In genomic region chr11:5129457-5129877, GRCh38 we compare ENCODE assay signal across 36 cellular contexts. TPM values are rescaled to one million over a fixed set of nuclear protein-coding genes. Genes with fewer than 3 reads are reported as not detected.
DNase-seq lines count a peak whose midpoint lies in the region; ATAC-seq and TF ChIP-seq lines count a peak whose summit lies in the region.
"Had no signal": no experiment of that assay in that cellular context is flagged by ENCODE, and none has a peak within 500 bp of the region (broad histone marks: within the 10 kb centered on the region; RNA-seq: fewer than 3 reads in every experiment).

No MANE protein-coding gene starts in this region.

- H3K4me3 Mint-ChIP-seq in CD8-positive, alpha-beta memory T cell = no peak overlapping the region
- H3K4me3 Mint-ChIP-seq: activated naive CD8-positive, alpha-beta T cell treated with anti-CD3 and anti-CD28 coated beads for 36 hours; activated T-cell treated with anti-CD3 and anti-CD28 coated beads, Interleukin-2, amount 50 U/mL, for 24 hours; CD4-positive, alpha-beta memory T cell; central memory CD8-positive, alpha-beta T cell; memory B cell; stimulated activated memory B cell treated with anti-CD40 and anti-IgM and Interleukin-4, amounts not matched to agents 10 μg/mL and 1 μg/mL and 100 μg/mL, for 72 hours; T-cell had no signal

- H3K4me1 Mint-ChIP-seq in CD8-positive, alpha-beta memory T cell = no peaks in the 10 kb centered on the region
- H3K4me1 Mint-ChIP-seq: activated naive CD8-positive, alpha-beta T cell treated with anti-CD3 and anti-CD28 coated beads for 36 hours; CD4-positive, alpha-beta memory T cell; central memory CD8-positive, alpha-beta T cell; memory B cell; stimulated activated memory B cell treated with anti-CD40 and anti-IgM and Interleukin-4, amounts not matched to agents 10 μg/mL and 1 μg/mL and 100 μg/mL, for 72 hours; T-cell had no signal

- H3K9me3 Mint-ChIP-seq in CD8-positive, alpha-beta memory T cell = no peaks in the 10 kb centered on the region
- H3K9me3 Mint-ChIP-seq: activated naive CD8-positive, alpha-beta T cell treated with anti-CD3 and anti-CD28 coated beads for 36 hours; activated T-cell treated with anti-CD3 and anti-CD28 coated beads, Interleukin-2, amount 50 U/mL, for 24 hours; CD4-positive, alpha-beta memory T cell; central memory CD8-positive, alpha-beta T cell; memory B cell; stimulated activated memory B cell treated with anti-CD40 and anti-IgM and Interleukin-4, amounts not matched to agents 10 μg/mL and 1 μg/mL and 100 μg/mL, for 72 hours; T-cell had no signal

- H2BK15ac ChIP-seq in IMR-90 (ENCODE audit: low read depth, low read length) = no peak overlapping the region

- H3K4me3 ChIP-seq in CD8-positive, alpha-beta memory T cell (ENCODE audit: low read length) = no peak overlapping the region
- H3K4me3 ChIP-seq in IMR-90 (ENCODE audit: insufficient read depth, low read depth, low read length) (no peak overlapping the region), fibroblast of mammary gland (ENCODE audit: control insufficient read depth, low read depth, low read length) (no peak overlapping the region), HAP-1 (no peak overlapping the region), heart right ventricle (no peak overlapping the region)
- H3K4me3 ChIP-seq: left lung, ovary, SJSA1, transverse colon had no signal

- H2AK5ac ChIP-seq in IMR-90 (ENCODE audit: low read depth, low read length) = no peak overlapping the region

- no peak overlapping the region for H3K27ac Mint-ChIP-seq in CD8-positive, alpha-beta memory T cell
- H3K27ac Mint-ChIP-seq: activated naive CD8-positive, alpha-beta T cell treated with anti-CD3 and anti-CD28 coated beads for 36 hours; activated T-cell treated with anti-CD3 and anti-CD28 coated beads, Interleukin-2, amount 50 U/mL, for 24 hours; CD4-positive, alpha-beta memory T cell; memory B cell; stimulated activated memory B cell treated with anti-CD40 and anti-IgM and Interleukin-4, amounts not matched to agents 10 μg/mL and 1 μg/mL and 100 μg/mL, for 72 hours; T-cell had no signal

- H3K9me3 ChIP-seq in CD8-positive, alpha-beta memory T cell (ENCODE audit: low read length) = no peaks in the 10 kb centered on the region
- H3K9me3 ChIP-seq in IMR-90 (ENCODE audit: control insufficient read depth, insufficient read depth, low read length) = no peaks in the 10 kb centered on the region
- H3K9me3 ChIP-seq in HAP-1 = no peaks in the 10 kb centered on the region
- peaks cover 0 to 4% (median 0%) of the 10 kb centered on the region in 11 donors for H3K9me3 ChIP-seq in heart right ventricle
- H3K9me3 ChIP-seq: left lung, ovary, SJSA1, transverse colon had no signal

- no peak for TF ChIP-seq RAD21 in IMR-90 (IDR thresholded peaks at IDR 0.05; ENCODE audit: low read length)

- H3K4me1 ChIP-seq in CD8-positive, alpha-beta memory T cell (ENCODE audit: insufficient read depth, low read length) = no peaks in the 10 kb centered on the region
- H3K4me1 ChIP-seq in IMR-90 (ENCODE audit: control insufficient read depth, insufficient read depth, low read length) (no peaks in the 10 kb centered on the region), HAP-1 (no peaks in the 10 kb centered on the region), heart right ventricle (no peaks in the 10 kb centered on the region)
- H3K4me1 ChIP-seq: left lung, SJSA1, transverse colon had no signal

- DNase-seq in CD8-positive, alpha-beta memory T cell = no peak
- DNase-seq in IMR-90 = peak; percentile 36
- DNase-seq in amniotic epithelial cell (ENCODE audit: low read depth) = peak; percentile 44
- DNase-seq in fibroblast of mammary gland (ENCODE audit: low read depth) = peak; percentile 3
- DNase-seq in HAP-1 (ENCODE audit: low spot score in 2 of 2) = no peak
- DNase-seq in heart right ventricle = no peak
- DNase-seq: activated gamma-delta T cell; activated naive CD8-positive, alpha-beta T cell treated with anti-CD3 and anti-CD28 coated beads for 36 hours; activated T-cell treated with anti-CD3 and anti-CD28 coated beads, Interleukin-2, amount 50 U/mL, for 24 hours; CD4-positive, alpha-beta memory T cell; dermis blood vessel endothelial cell; DMS 273 treated with DMSO at 0.1 percent for 48 hours; islet precursor cell; Kasumi-1; left lung; NCI-H1417 treated with DMSO at 0.1 percent for 48 hours; NCI-H2029 treated with DMSO at 0.1 percent for 48 hours; NCI-H2227 treated with DMSO at 0.1 percent for 48 hours; NCI-H526 treated with DMSO at 0.1 percent for 48 hours; ovary; T-cell; transverse colon had no signal

- H3K56ac ChIP-seq in IMR-90 (ENCODE audit: extremely low read depth, insufficient read depth, low read length) = no peak overlapping the region

- in situ Hi-C loops in IMR-90 (cut with MboI; ENCODE audit: low sequenced_read_pairs) = loop anchor here (10.0 kb wide), 1 partner anchor 75 kb away; the partner anchor contains the start of gene OR51V1
- in situ Hi-C loops in HAP-1 (cut with MboI; ENCODE audit: low sequenced_read_pairs) = loop anchor here (10.0 kb wide), 1 partner anchor 255 kb away; the partner anchor contains the start of gene OR51M1

- WGBS in IMR-90 (ENCODE audit: extremely low coverage in 2 of 2, insufficient read length in 1 of 2), 2 experiments = no CpG with 5 or more reads among the region's 2 CpGs
- WGBS in heart right ventricle, 2 donors = 44 to 50% methylated on average over 2 of the region's 2 CpGs

- BruUV-seq in IMR-90 (replicated peaks; lab: Mats Ljungman, UMichigan) = no TSS peak

- H2BK120ac ChIP-seq in IMR-90 (ENCODE audit: low read depth, low read length) = peak overlapping the region; percentile 48; the same call in 1 of the 2 replicates

- no peak overlapping the region for H3K23ac ChIP-seq in IMR-90 (ENCODE audit: low read depth, low read length)

- dilution Hi-C loops in IMR-90 (cut with HindIII; ENCODE audit: low sequenced_read_pairs, unreplicated experiment) = no loop called here

- no peaks in the 10 kb centered on the region for H4K20me1 ChIP-seq in IMR-90 (ENCODE audit: insufficient read depth, low read length)

- TF ChIP-seq CTCF in IMR-90 (conservative IDR thresholded peaks at IDR 0.05; ENCODE audit: low read depth, low read length) (0 out of 2 replicates have a peak, but pooled peaks have one; percentile 5), fibroblast of mammary gland (conservative IDR thresholded peaks at IDR 0.05; ENCODE audit: control insufficient read depth, insufficient read depth, low read depth, low read length) (no peak), heart right ventricle (IDR thresholded peaks at IDR 0.05) (no peak)

- H3K4ac ChIP-seq in IMR-90 (ENCODE audit: low read depth, low read length) = no peak overlapping the region

- no peak overlapping the region for H4K5ac ChIP-seq in IMR-90 (ENCODE audit: low read depth, low read length)

- CTCF ChIA-PET in CD8-positive, alpha-beta memory T cell (lab: Charles Lee) = no interaction called here
- CTCF ChIA-PET in IMR-90 (lab: Yijun Ruan, JAX) = no interaction called here

- H3K14ac ChIP-seq in IMR-90 (replicated peaks; ENCODE audit: low read depth, low read length) = no peak overlapping the region

- H3K36me3 ChIP-seq in CD8-positive, alpha-beta memory T cell (ENCODE audit: insufficient read depth, low read length) = no peaks in the 10 kb centered on the region
- no peaks in the 10 kb centered on the region for H3K36me3 ChIP-seq in IMR-90 (ENCODE audit: control insufficient read depth, insufficient read depth, low read length)
- H3K36me3 ChIP-seq in HAP-1 (replicated peaks) = no peaks in the 10 kb centered on the region
- H3K36me3 ChIP-seq in heart right ventricle = no peaks in the 10 kb centered on the region
- H3K36me3 ChIP-seq: left lung, ovary, SJSA1, transverse colon had no signal

- H2AFZ ChIP-seq in IMR-90 (replicated peaks; ENCODE audit: low read length, poor library complexity) = no peak overlapping the region

- no peak overlapping the region for H2BK5ac ChIP-seq in IMR-90 (ENCODE audit: low read depth, low read length, poor library complexity, severe bottlenecking)

- no peak overlapping the region for H3K18ac ChIP-seq in IMR-90 (ENCODE audit: low read depth, low read length)

- H3K27ac ChIP-seq in CD8-positive, alpha-beta memory T cell (ENCODE audit: low read depth, low read length) = peak overlapping the region; percentile 14
- H3K27ac ChIP-seq in IMR-90 (ENCODE audit: insufficient read depth, low read length) = no peak overlapping the region
- H3K27ac ChIP-seq in heart right ventricle = no peak overlapping the region
- H3K27ac ChIP-seq: left lung, ovary, SJSA1, transverse colon had no signal

- H3K27me3 ChIP-seq in CD8-positive, alpha-beta memory T cell (ENCODE audit: insufficient read depth, low read length, poor library complexity, severe bottlenecking) = no peaks in the 10 kb centered on the region
- H3K27me3 ChIP-seq in IMR-90 (ENCODE audit: control insufficient read depth, insufficient read depth, low read length) = no peaks in the 10 kb centered on the region
- no peaks in the 10 kb centered on the region for H3K27me3 ChIP-seq in HAP-1 (ENCODE audit: low read depth)
- H3K27me3 ChIP-seq in heart right ventricle = no peaks in the 10 kb centered on the region
- H3K27me3 ChIP-seq: left lung, ovary, transverse colon had no signal

- H3K9me1 ChIP-seq in IMR-90 (ENCODE audit: insufficient read depth, low read length) = no peaks in the 10 kb centered on the region

- H3K36me3 Mint-ChIP-seq in CD8-positive, alpha-beta memory T cell = no peaks in the 10 kb centered on the region
- H3K36me3 Mint-ChIP-seq: activated naive CD8-positive, alpha-beta T cell treated with anti-CD3 and anti-CD28 coated beads for 36 hours; CD4-positive, alpha-beta memory T cell; memory B cell; stimulated activated memory B cell treated with anti-CD40 and anti-IgM and Interleukin-4, amounts not matched to agents 10 μg/mL and 1 μg/mL and 100 μg/mL, for 72 hours; T-cell had no signal

- H2AK9ac ChIP-seq in IMR-90 (replicated peaks; ENCODE audit: low read depth, low read length, poor library complexity) = no peak overlapping the region

- intact Hi-C loops in IMR-90 (cut with micrococcal nuclease) (no loop called here), heart right ventricle (cut with DNase I) (loop anchor here in 6 of 10 donors (10.0 kb wide), 3 partner anchors 255 to 685 kb away; partner anchors contain the start of genes OR52N2 (in 3 of the 6) and OR51M1 (in 1 of the 6))

- TF ChIP-seq POLR2A in IMR-90 (IDR thresholded peaks at IDR 0.05; ENCODE audit: low read depth, low read length) = no peak

- peak overlapping the region; percentile 24; the same call in 1 of the 2 replicates for H2BK20ac ChIP-seq in IMR-90 (ENCODE audit: low read depth, low read length)

- H3K27me3 Mint-ChIP-seq in CD8-positive, alpha-beta memory T cell = peaks cover 0 to 2% of the 10 kb centered on the region in 2 donors
- H3K27me3 Mint-ChIP-seq: activated naive CD8-positive, alpha-beta T cell treated with anti-CD3 and anti-CD28 coated beads for 36 hours had no signal

- H3K79me1 ChIP-seq in IMR-90 (ENCODE audit: low read depth in 1 of 2, low read length in 2 of 2) = no peaks in the 10 kb centered on the region

- no peak overlapping the region for H3K9ac ChIP-seq in IMR-90 (ENCODE audit: low read depth, low read length)

- POLR2A ChIA-PET in CD8-positive, alpha-beta memory T cell (lab: Charles Lee) = no interaction called here
- POLR2A ChIA-PET in IMR-90 (lab: Charles Lee; ENCODE audit: unreplicated experiment) = no interaction called here

- no peak overlapping the region for H4K8ac ChIP-seq in IMR-90 (ENCODE audit: low read depth in 2 of 2, low read length in 2 of 2)

- no peak overlapping the region for H4K91ac ChIP-seq in IMR-90 (ENCODE audit: insufficient read depth, low read depth, low read length)

- peak; percentile 65 for ATAC-seq in IMR-90 (ENCODE audit: low read depth)
- ATAC-seq in HG03521 (IDR thresholded peaks at IDR 0.05; ENCODE audit: unreplicated experiment) = no peak
- no peak for ATAC-seq in heart right ventricle
- no peak for ATAC-seq in HG02610 (IDR thresholded peaks at IDR 0.05; ENCODE audit: unreplicated experiment)
- ATAC-seq: HepG2; left lung; stimulated activated memory B cell treated with anti-CD40 and anti-IgM and Interleukin-4, amounts not matched to agents 10 μg/mL and 1 μg/mL and 100 μg/mL, for 72 hours; T-cell had no signal

- H3K4me2 ChIP-seq in IMR-90 (ENCODE audit: low read depth, low read length) = no peak overlapping the region

RNA-seq across cellular contexts. Expression of gene OR52A5, which starts 8.7 kb away (rescaled TPM):
- not detected for total RNA-seq in CD8-positive, alpha-beta memory T cell
- not detected for polyA plus RNA-seq in CD8-positive, alpha-beta memory T cell
- total RNA-seq in IMR-90 (2012; rRNA removed) (not detected in 2 replicates), heart right ventricle (not detected)
- polyA plus RNA-seq in IMR-90 (2012; rRNA removed) (not detected in 2 replicates), heart right ventricle (not detected)
- not detected in 2 replicates for polyA plus RNA-seq in IMR-90 (2012; cell fraction: cytosol; rRNA removed)
- polyA plus RNA-seq in IMR-90 (2012; cell fraction: nucleus; rRNA removed; ENCODE audit: low replicate concordance) = not detected in 2 replicates
- total RNA-seq: A673; activated naive CD8-positive, alpha-beta T cell treated with anti-CD3 and anti-CD28 coated beads for 36 hours; CD4-positive, alpha-beta memory T cell; dermis blood vessel endothelial cell; G401; HepG2; left lung; ovary; renal cortical epithelial cell; RPMI7951; SJSA1; skeletal muscle tissue; subcutaneous adipose tissue; T-cell; transverse colon had no signal
- polyA plus RNA-seq: CD4-positive, alpha-beta memory T cell; HepG2; neural cell; ovary had no signal

RNA-seq across cellular contexts. Expression of gene OR52A1, which starts 25.1 kb away (rescaled TPM):
- total RNA-seq in CD8-positive, alpha-beta memory T cell = not detected
- polyA plus RNA-seq in CD8-positive, alpha-beta memory T cell = not detected
- not detected in 2 replicates for total RNA-seq in IMR-90 (2012; rRNA removed)
- not detected in 2 replicates for polyA plus RNA-seq in IMR-90 (2012; rRNA removed)
- not detected in 2 replicates for polyA plus RNA-seq in IMR-90 (2012; cell fraction: cytosol; rRNA removed)
- polyA plus RNA-seq in IMR-90 (2012; cell fraction: nucleus; rRNA removed; ENCODE audit: low replicate concordance) = not detected in 2 replicates
- total RNA-seq in heart right ventricle = not detected
- polyA plus RNA-seq in heart right ventricle = not detected
- total RNA-seq: A673; activated naive CD8-positive, alpha-beta T cell treated with anti-CD3 and anti-CD28 coated beads for 36 hours; CD4-positive, alpha-beta memory T cell; dermis blood vessel endothelial cell; G401; HepG2; left lung; renal cortical epithelial cell; RPMI7951; skeletal muscle tissue; subcutaneous adipose tissue; T-cell; transverse colon had no signal
- polyA plus RNA-seq: CD4-positive, alpha-beta memory T cell; HepG2; neural cell; ovary had no signal

Comparison
In these comparisons a context has a peak if more than half of its experiments do, and no peak if none do; other contexts are left out.
1. DNase-seq: peak in IMR-90 (single experiment), amniotic epithelial cell (single experiment) and fibroblast of mammary gland (single experiment); none in CD8-positive, alpha-beta memory T cell (0 of 5), HAP-1 (0 of 2) and heart right ventricle (0 of 2).